Comparison of ENCODE assay signal across 10 cellular contexts in genomic region chr2:177244244-177244771, GRCh38. TPM values are rescaled to one million over a fixed set of nuclear protein-coding genes. Genes with fewer than 3 reads are reported as not detected.
DNase-seq lines count a peak whose midpoint lies in the region; ATAC-seq, FAIRE-seq and TF ChIP-seq lines count a peak whose summit lies in the region.
"Had no signal": no experiment of that assay in that cellular context is flagged by ENCODE, and none has a peak within 500 bp of the region (broad histone marks: within the 10 kb centered on the region; RNA-seq: fewer than 3 reads in every experiment).

No MANE protein-coding gene starts in this region.

- TF ChIP-seq CTCF in left ventricle myocardium inferior (IDR thresholded peaks at IDR 0.05; ENCODE audit: borderline replicate concordance) (no peak), K562 (IDR thresholded peaks at IDR 0.05 in 2 of 3, conservative IDR thresholded peaks at IDR 0.05 in 1 of 3; ENCODE audit: insufficient read depth in 2 of 3, low read depth in 1 of 3, low read length in 3 of 3) (no peak), upper lobe of left lung (IDR thresholded peaks at IDR 0.05) (no peak)

- H3K36me3 ChIP-seq in left ventricle myocardium inferior = no peaks in the 10 kb centered on the region
- peaks cover 36% of the 10 kb centered on the region; the same call in 2 of the 3 replicates for H3K36me3 ChIP-seq in K562 (ENCODE audit: control insufficient read depth, insufficient read depth, low read length)
- H3K36me3 ChIP-seq in naive thymus-derived CD4-positive, alpha-beta T cell (ENCODE audit: control insufficient read depth in 2 of 3, insufficient read depth in 3 of 3, low read length in 3 of 3) = peaks cover 0 to 5% (median 0%) of the 10 kb centered on the region in 3 experiments
- H3K36me3 ChIP-seq in upper lobe of left lung = no peaks in the 10 kb centered on the region

- no peak overlapping the region for H3K4me3 ChIP-seq in left ventricle myocardium inferior
- no peak overlapping the region for H3K4me3 ChIP-seq in K562
- H3K4me3 ChIP-seq in naive thymus-derived CD4-positive, alpha-beta T cell (ENCODE audit: low read length) = no peak overlapping the region
- H3K4me3 ChIP-seq in upper lobe of left lung = no peak overlapping the region

- H3K4me1 ChIP-seq in left ventricle myocardium inferior (peaks cover 100% of the 10 kb centered on the region), K562 (replicated peaks in 1 of 2; ENCODE audit: control insufficient read depth in 2 of 2, insufficient read depth in 2 of 2, low read length in 2 of 2) (peaks cover 18 to 60% of the 10 kb centered on the region in 2 experiments), upper lobe of left lung (peaks cover 82 to 98% (median 88%) of the 10 kb centered on the region in 4 donors)
- H3K4me1 ChIP-seq in naive thymus-derived CD4-positive, alpha-beta T cell (ENCODE audit: control insufficient read depth in 2 of 2, insufficient read depth in 2 of 2, low read length in 2 of 2) = peaks cover 34 to 55% of the 10 kb centered on the region in 2 donors

- ATAC-seq in Right ventricle myocardium superior (ENCODE audit: poor library complexity) (no peak), K562 (no peak), upper lobe of left lung (ENCODE audit: low FRiP score in 2 of 2) (no peak), GM18867 (IDR thresholded peaks at IDR 0.05; ENCODE audit: unreplicated experiment) (no peak), HG03108 (IDR thresholded peaks at IDR 0.05; ENCODE audit: unreplicated experiment) (no peak)
- no peak for ATAC-seq in naive thymus-derived CD4-positive, alpha-beta T cell
- ATAC-seq: stimulated activated memory B cell treated with anti-CD40 and anti-IgM and Interleukin-4, amounts not matched to agents 10 μg/mL and 1 μg/mL and 100 μg/mL, for 72 hours had no signal

- H3K79me2 ChIP-seq in K562 (ENCODE audit: control insufficient read depth, insufficient read depth, low read length) = peaks cover 98% of the 10 kb centered on the region

- in situ Hi-C loops in K562 (cut with MboI) = no loop called here

- H3K36me3 Mint-ChIP-seq in naive thymus-derived CD4-positive, alpha-beta T cell = peaks cover 0 to 17% (median 12%) of the 10 kb centered on the region in 5 donors

- H3K9me3 Mint-ChIP-seq in naive thymus-derived CD4-positive, alpha-beta T cell = no peaks in the 10 kb centered on the region
- H3K9me3 Mint-ChIP-seq: stimulated activated memory B cell treated with anti-CD40 and anti-IgM and Interleukin-4, amounts not matched to agents 10 μg/mL and 1 μg/mL and 100 μg/mL, for 72 hours had no signal

- H3K27ac Mint-ChIP-seq in naive thymus-derived CD4-positive, alpha-beta T cell = peak overlapping the region in 7 of 9 donors; percentile 40 to 76 (median 66)

- peaks cover 70 to 98% (median 86%) of the 10 kb centered on the region in 7 donors for H3K4me1 Mint-ChIP-seq in naive thymus-derived CD4-positive, alpha-beta T cell

- H4K20me1 ChIP-seq in K562 (replicated peaks; ENCODE audit: control insufficient read depth, insufficient read depth, low read length) = peaks cover 25% of the 10 kb centered on the region

- peak overlapping the region in 6 of 10 donors; percentile 15 to 44 (median 36) for H3K4me3 Mint-ChIP-seq in naive thymus-derived CD4-positive, alpha-beta T cell
- H3K4me3 Mint-ChIP-seq: stimulated activated memory B cell treated with anti-CD40 and anti-IgM and Interleukin-4, amounts not matched to agents 10 μg/mL and 1 μg/mL and 100 μg/mL, for 72 hours had no signal

- WGBS in K562 (ENCODE audit: insufficient coverage, low coverage, missing lambda C conversion rate) = 92% methylated on average over 4 of the region's 6 CpGs
- 97 to 99% methylated on average over 6 of the region's 6 CpGs for WGBS in upper lobe of left lung, 2 donors

- TF ChIP-seq EP300 in K562 (IDR thresholded peaks at IDR 0.05; ENCODE audit: low read length) (no peak), upper lobe of left lung (IDR thresholded peaks at IDR 0.05) (no peak)

- CTCF ChIA-PET in K562 (lab: Yijun Ruan, JAX; ENCODE audit: low intra/inter-chr PET ratio) = interaction anchor here (0.6 kb wide), 1 partner anchor 20 kb away, joined by 5 read pairs; the partner anchor contains the start of gene NFE2L2
- CTCF ChIA-PET in naive thymus-derived CD4-positive, alpha-beta T cell (lab: Charles Lee) = interaction anchor here (0.6 kb wide), 1 partner anchor 21 kb away, joined by 3 read pairs; no protein-coding TSS in a partner anchor

- TF ChIP-seq POLR2A in K562 (conservative IDR thresholded peaks at IDR 0.05) (no peak), upper lobe of left lung (IDR thresholded peaks at IDR 0.05) (no peak)

- H3K9me3 ChIP-seq in left ventricle myocardium inferior (replicated peaks) = no peaks in the 10 kb centered on the region
- H3K9me3 ChIP-seq in K562 (replicated peaks; ENCODE audit: control insufficient read depth, insufficient read depth, low read depth, low read length) = no peaks in the 10 kb centered on the region
- H3K9me3 ChIP-seq in naive thymus-derived CD4-positive, alpha-beta T cell (ENCODE audit: control insufficient read depth in 2 of 3, low read length in 3 of 3) = no peaks in the 10 kb centered on the region
- no peaks in the 10 kb centered on the region for H3K9me3 ChIP-seq in upper lobe of left lung

- DNase-seq in left ventricle myocardium inferior = no peak
- no peak for DNase-seq in Right ventricle myocardium superior
- no peak for DNase-seq in K562 (ENCODE audit: extremely low read depth in 1 of 4, low spot score in 3 of 4)
- no peak for DNase-seq in naive thymus-derived CD4-positive, alpha-beta T cell
- DNase-seq in upper lobe of left lung = no peak
- no peak for DNase-seq in cerebellar nuclear complex (lab: John Stamatoyannopoulos, UW)
- DNase-seq: central memory CD4-positive, alpha-beta T cell had no signal

- POLR2A ChIA-PET in K562 (lab: Yijun Ruan, JAX) = interaction anchor here (0.6 to 3.0 kb wide), 8 partner anchors 10 to 449 kb away, joined by 4 to 23 read pairs (median 6); partner anchors contain the start of gene NFE2L2
- POLR2A ChIA-PET in naive thymus-derived CD4-positive, alpha-beta T cell (lab: Charles Lee) = interaction anchor here (0.6 kb wide), 1 partner anchor 10 kb away, joined by 3 read pairs; no protein-coding TSS in a partner anchor

- no peaks in the 10 kb centered on the region for H3K9me1 ChIP-seq in K562 (ENCODE audit: control insufficient read depth, insufficient read depth, low read length)

- no peaks in the 10 kb centered on the region for H3K27me3 ChIP-seq in left ventricle myocardium inferior (ENCODE audit: low read depth)
- H3K27me3 ChIP-seq in K562 (ENCODE audit: control insufficient read depth in 2 of 2, insufficient read depth in 2 of 2, low read length in 2 of 2) = no peaks in the 10 kb centered on the region
- H3K27me3 ChIP-seq in naive thymus-derived CD4-positive, alpha-beta T cell (ENCODE audit: control insufficient read depth in 2 of 2, insufficient read depth in 2 of 2, low read length in 2 of 2) = no peaks in the 10 kb centered on the region
- no peaks in the 10 kb centered on the region for H3K27me3 ChIP-seq in upper lobe of left lung

- TF ChIP-seq RAD21 in K562 (CRISPR knock-in tag; conservative IDR thresholded peaks at IDR 0.05 in 1 of 2, IDR thresholded peaks at IDR 0.05 in 1 of 2) = no peak

- BruUV-seq in K562 (replicated peaks; lab: Mats Ljungman, UMichigan) = no TSS peak

- intact Hi-C loops in left ventricle myocardium inferior (cut with micrococcal nuclease) = no loop called here
- intact Hi-C loops in Right ventricle myocardium superior (cut with DNase I) = no loop called here
- intact Hi-C loops in K562 (cut with micrococcal nuclease) = no loop called here
- intact Hi-C loops in naive thymus-derived CD4-positive, alpha-beta T cell (cut with micrococcal nuclease) = no loop called here

- no peak overlapping the region for H3K9ac ChIP-seq in K562 (ENCODE audit: insufficient read depth in 1 of 2, low read depth in 2 of 2, low read length in 2 of 2)

- H3K27me3 Mint-ChIP-seq in naive thymus-derived CD4-positive, alpha-beta T cell = no peaks in the 10 kb centered on the region
- H3K27me3 Mint-ChIP-seq: stimulated activated memory B cell treated with anti-CD40 and anti-IgM and Interleukin-4, amounts not matched to agents 10 μg/mL and 1 μg/mL and 100 μg/mL, for 72 hours had no signal

- H3K27ac ChIP-seq in left ventricle myocardium inferior (replicated peaks) = peak overlapping the region; percentile 87
- no peak overlapping the region for H3K27ac ChIP-seq in K562 (ENCODE audit: extremely low read depth, low read depth, low read length)
- H3K27ac ChIP-seq in naive thymus-derived CD4-positive, alpha-beta T cell (ENCODE audit: low read depth, low read length) = no peak overlapping the region
- peak overlapping the region in 3 of 4 donors; percentile 21 to 92 (median 86) for H3K27ac ChIP-seq in upper lobe of left lung

- FAIRE-seq in K562 (lab: Jason Lieb, UNC) = no peak

- H3K4me2 ChIP-seq in K562 (ENCODE audit: insufficient read depth, low read length) = no peak overlapping the region

- no peak overlapping the region for H2AFZ ChIP-seq in K562 (ENCODE audit: low read depth, low read length)

RNA-seq across cellular contexts. Expression of gene NFE2L2, which starts 20.2 kb away (rescaled TPM):
- total RNA-seq in left ventricle myocardium inferior = 50.7 TPM
- 45.8 TPM for total RNA-seq in Right ventricle myocardium superior
- total RNA-seq in K562 (2011; cell fraction: chromatin; rRNA removed; ENCODE audit: low replicate concordance) = 61.8 and 169 TPM in 2 replicates
- 36.7 and 42.6 TPM in 2 replicates for total RNA-seq in K562 (2011; cell fraction: nucleolus; rRNA removed)
- total RNA-seq in K562 (2011; cell fraction: nucleoplasm; rRNA removed) = 59.8 and 96.6 TPM in 2 replicates
- total RNA-seq in K562 (2014; rRNA removed) = 33.2 and 46.0 TPM in 2 replicates
- 59.3 and 72.0 TPM in 2 replicates for total RNA-seq in K562 (2014; rRNA removed; fragmentation: Illumina TruSeq; extraction: Trizol)
- total RNA-seq in K562 (2015; rRNA removed; fragmentation: Illumina TruSeq; extraction: Trizol) = 62.5 and 67.8 TPM in 2 replicates
- total RNA-seq in K562 (2021) = 60.8 and 64.8 TPM in 2 replicates
- 93.2 and 120 TPM in 2 replicates for polyA plus RNA-seq in K562 (2011; rRNA removed)
- 58.4 and 68.0 TPM in 2 replicates for polyA plus RNA-seq in K562 (2011; cell fraction: cytosol; rRNA removed)
- 62.5 and 70.2 TPM in 2 replicates for polyA plus RNA-seq in K562 (2011; cell fraction: nucleus; rRNA removed)
- polyA plus RNA-seq in K562 (2012) = 42.7 and 78.6 TPM in 2 replicates
- 91.0 and 100 TPM in 2 replicates for polyA plus RNA-seq in K562 (2014; fragmentation: Illumina TruSeq; extraction: Trizol)
- 10 to 100 TPM; 29.3 to 34.8 TPM for polyA plus RNA-seq in K562 (2014; fragmentation: Nextera tagmentation; extraction: Ambion mirVana)
- polyA plus RNA-seq in K562 (2014; rRNA removed) = 54.9 and 56.3 TPM in 2 replicates
- polyA minus RNA-seq in K562 (2011; rRNA and poly(A)+ RNA removed) = 108 and 150 TPM in 2 replicates
- 40.0 and 70.1 TPM in 2 replicates for polyA minus RNA-seq in K562 (2011; cell fraction: cytosol; rRNA and poly(A)+ RNA removed)
- polyA minus RNA-seq in K562 (2011; cell fraction: nucleus; rRNA and poly(A)+ RNA removed) = 52.2 and 71.1 TPM in 2 replicates
- total RNA-seq in naive thymus-derived CD4-positive, alpha-beta T cell = 10 to 100 TPM; 58.9 to 99.6 (median 74.7) TPM
- polyA plus RNA-seq in naive thymus-derived CD4-positive, alpha-beta T cell = 10 to 100 TPM; 67.4 to 98.5 TPM
- 100 to 1,000 TPM in 3 of 6 donors, 10 to 100 TPM in 3; 52.4 to 174 (median 94.4) TPM for total RNA-seq in upper lobe of left lung

RNA-seq across cellular contexts. Expression of gene HNRNPA3, which starts 31.7 kb away (rescaled TPM):
- 73.2 TPM for total RNA-seq in left ventricle myocardium inferior
- 64.5 TPM for total RNA-seq in Right ventricle myocardium superior
- total RNA-seq in K562 (2011; cell fraction: chromatin; rRNA removed; ENCODE audit: low replicate concordance) = 113 and 428 TPM in 2 replicates
- 48.9 and 75.0 TPM in 2 replicates for total RNA-seq in K562 (2011; cell fraction: nucleolus; rRNA removed)
- total RNA-seq in K562 (2011; cell fraction: nucleoplasm; rRNA removed) = 198 and 354 TPM in 2 replicates
- 72.8 and 79.5 TPM in 2 replicates for total RNA-seq in K562 (2014; rRNA removed)
- total RNA-seq in K562 (2014; rRNA removed; fragmentation: Illumina TruSeq; extraction: Trizol) = 130 and 151 TPM in 2 replicates
- total RNA-seq in K562 (2015; rRNA removed; fragmentation: Illumina TruSeq; extraction: Trizol) = 112 and 114 TPM in 2 replicates
- total RNA-seq in K562 (2021) = 249 and 272 TPM in 2 replicates
- 150 and 215 TPM in 2 replicates for polyA plus RNA-seq in K562 (2011; rRNA removed)
- 28.0 and 59.6 TPM in 2 replicates for polyA plus RNA-seq in K562 (2011; cell fraction: cytosol; rRNA removed)
- polyA plus RNA-seq in K562 (2011; cell fraction: nucleus; rRNA removed) = 96.2 and 150 TPM in 2 replicates
- 364 and 720 TPM in 2 replicates for polyA plus RNA-seq in K562 (2012)
- polyA plus RNA-seq in K562 (2014; fragmentation: Illumina TruSeq; extraction: Trizol) = 356 and 381 TPM in 2 replicates
- polyA plus RNA-seq in K562 (2014; fragmentation: Nextera tagmentation; extraction: Ambion mirVana) = 100 to 1,000 TPM; 108 to 192 TPM
- 381 and 428 TPM in 2 replicates for polyA plus RNA-seq in K562 (2014; rRNA removed)
- 97.6 and 107 TPM in 2 replicates for polyA minus RNA-seq in K562 (2011; rRNA and poly(A)+ RNA removed)
- polyA minus RNA-seq in K562 (2011; cell fraction: cytosol; rRNA and poly(A)+ RNA removed) = 69.7 and 76.8 TPM in 2 replicates
- 57.9 and 104 TPM in 2 replicates for polyA minus RNA-seq in K562 (2011; cell fraction: nucleus; rRNA and poly(A)+ RNA removed)
- 100 to 1,000 TPM; 151 to 311 (median 184) TPM for total RNA-seq in naive thymus-derived CD4-positive, alpha-beta T cell
- polyA plus RNA-seq in naive thymus-derived CD4-positive, alpha-beta T cell = 10 to 100 TPM; 53.3 to 69.0 TPM
- 100 to 1,000 TPM in 2 of 6 donors, 10 to 100 TPM in 4; 53.2 to 146 (median 89.0) TPM for total RNA-seq in upper lobe of left lung

Comparison
In these comparisons a context has a peak if more than half of its experiments do, and no peak if none do; other contexts are left out.
1. H3K27ac ChIP-seq: peak in left ventricle myocardium inferior (single experiment) and upper lobe of left lung (3 of 4); none in K562 (single experiment) and naive thymus-derived CD4-positive, alpha-beta T cell (single experiment).